In the genomic region with DNA sequence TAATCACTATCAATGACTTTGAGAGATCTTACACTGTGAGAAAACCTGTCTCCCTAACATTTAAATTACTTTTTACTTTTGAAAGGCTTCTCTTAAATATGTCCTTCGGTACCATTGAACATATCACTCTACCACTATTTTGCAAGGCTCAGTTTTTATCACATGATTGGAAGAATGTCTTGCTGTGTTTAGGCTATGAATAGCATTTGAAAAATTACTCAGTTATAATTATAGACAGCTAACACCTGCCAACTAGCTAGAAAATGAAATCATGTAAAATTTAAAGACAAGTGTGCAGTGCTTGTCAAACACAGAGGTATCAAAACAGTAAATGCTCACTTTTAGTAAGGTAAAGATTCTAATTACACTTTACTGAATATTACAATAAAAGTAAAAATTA, we compare ENCODE assay signal across 34 cellular contexts. TPM values are rescaled to one million over a fixed set of nuclear protein-coding genes. Genes with fewer than 3 reads are reported as not detected.
A peak's percentile ranks its signal among the peaks of the same experiment; 100 is the strongest.
DNase-seq lines count a peak whose midpoint lies in the region; ATAC-seq and TF ChIP-seq lines count a peak whose summit lies in the region.
"Had no signal": no experiment of that assay in that cellular context is flagged by ENCODE, and none has a peak within 500 bp of the region (broad histone marks: within the 10 kb centered on the region; RNA-seq: fewer than 3 reads in every experiment).

No MANE protein-coding gene starts in this region.

- no peaks in the 10 kb centered on the region for H4K20me1 ChIP-seq in OCI-LY7 (ENCODE audit: insufficient read depth, low read length)

- ATAC-seq in HG02678 (IDR thresholded peaks at IDR 0.05; ENCODE audit: unreplicated experiment) (peak; percentile 59), right cardiac atrium (peak; percentile 37 to 52)
- ATAC-seq: A549; activated CD8-positive, alpha-beta T cell treated with anti-CD3 and anti-CD28 coated beads, Interleukin-2, amount 10 ng/mL, durations not matched to agents 7 days and 5 days; body of pancreas; GM12878; HCT116; mucosa of descending colon had no signal

- no peaks in the 10 kb centered on the region for H3K9me3 ChIP-seq in OCI-LY7 (ENCODE audit: low read length)
- no peaks in the 10 kb centered on the region for H3K9me3 ChIP-seq in right cardiac atrium (ENCODE audit: control insufficient read depth, low read length)
- H3K9me3 ChIP-seq: A549, adrenal gland, body of pancreas, mucosa of descending colon, ovary, SJSA1, vagina had no signal

- H3K27ac ChIP-seq in OCI-LY7 (ENCODE audit: low read depth, low read length, poor library complexity, severe bottlenecking): peak overlapping the region; percentile 86
- no peak overlapping the region for H3K27ac ChIP-seq in right cardiac atrium (ENCODE audit: low read length)
- H3K27ac ChIP-seq: A549, adrenal gland, body of pancreas, hepatocyte, ovary, SJSA1, vagina, WERI-Rb-1 had no signal

- no TSS peak for BruUV-seq in OCI-LY7 (replicated peaks; lab: Mats Ljungman, UMichigan)

- CTCF ChIA-PET in OCI-LY7 (lab: Charles Lee; ENCODE audit: unreplicated experiment): no interaction called here

- H3K27me3 ChIP-seq in right cardiac atrium (ENCODE audit: control insufficient read depth, insufficient read depth): no peaks in the 10 kb centered on the region
- H3K27me3 ChIP-seq: adrenal gland, body of pancreas, hepatocyte, ovary, SJSA1, vagina had no signal

- TF ChIP-seq CTCF in OCI-LY7 (conservative IDR thresholded peaks at IDR 0.05; ENCODE audit: low read length): no peak

- peak overlapping the region; percentile 5; the same call in 1 of the 2 replicates for H2AFZ ChIP-seq in OCI-LY7 (ENCODE audit: low read length)
- H2AFZ ChIP-seq: hepatocyte had no signal

- H3K4me2 ChIP-seq in OCI-LY7 (ENCODE audit: low read length): peak overlapping the region; percentile 48
- H3K4me2 ChIP-seq: A549, hepatocyte had no signal

- WGBS in right cardiac atrium: 63% methylated on average over 1 of the region's 1 CpG

- peaks cover 88% of the 10 kb centered on the region; the same call in 1 of the 2 replicates for H3K79me2 ChIP-seq in OCI-LY7 (ENCODE audit: insufficient read depth, low read depth, low read length)

- H3K9me2 ChIP-seq in OCI-LY7 (ENCODE audit: insufficient read depth, low read length): no peaks in the 10 kb centered on the region

- H3K4me1 ChIP-seq in OCI-LY7 (ENCODE audit: insufficient read depth, low read length, poor library complexity, severe bottlenecking) (peaks cover 80% of the 10 kb centered on the region), right cardiac atrium (ENCODE audit: control insufficient read depth, insufficient read depth, low read length) (peaks cover 7% of the 10 kb centered on the region)
- H3K4me1 ChIP-seq: A549, body of pancreas, SJSA1 had no signal

- no peaks in the 10 kb centered on the region for H3K36me3 ChIP-seq in OCI-LY7 (ENCODE audit: insufficient read depth, low read length)
- H3K36me3 ChIP-seq: adrenal gland, ovary, SJSA1, WERI-Rb-1 had no signal

- POLR2A ChIA-PET in OCI-LY7 (lab: Charles Lee): interaction anchor here (0.8 to 4.3 kb wide), 3 partner anchors 9 to 179 kb away, joined by 3 to 44 read pairs (median 4); a partner anchor contains a TSS

- intact Hi-C loops in OCI-LY7 (cut with micrococcal nuclease; ENCODE audit: unreplicated experiment): loop anchor here (2.0 kb wide), 1 partner anchor 299 kb away; a partner anchor contains a TSS
- intact Hi-C loops in right cardiac atrium (cut with DNase I): no loop called here

- H3K4me3 ChIP-seq in OCI-LY7 (ENCODE audit: low read depth, low read length, poor library complexity, severe bottlenecking) (peak overlapping the region; percentile 35), right cardiac atrium (ENCODE audit: low read length) (no peak overlapping the region)
- H3K4me3 ChIP-seq: A549, adrenal gland, body of pancreas, GM12878, hepatocyte, lung, mucosa of descending colon, ovary, SJSA1, vagina had no signal

- DNase-seq in COR-L47 (lab: John Stamatoyannopoulos, UW): peak; percentile 5
- DNase-seq in OCI-LY7 (ENCODE audit: low spot score): peak; percentile 52
- no peak for DNase-seq in right cardiac atrium
- no peak for DNase-seq in DMS79 (lab: John Stamatoyannopoulos, UW)
- no peak for DNase-seq in DMS153 (lab: John Stamatoyannopoulos, UW)
- DNase-seq in hepatic stellate cell (ENCODE audit: low spot score): no peak
- no peak for DNase-seq in GF-D8 (lab: John Stamatoyannopoulos, UW)
- DNase-seq: activated CD4-positive, alpha-beta T cell treated with anti-CD3 and anti-CD28 coated beads for 4 hours; activated CD8-positive, alpha-beta T cell treated with anti-CD3 and anti-CD28 coated beads, Interleukin-2, amount 10 ng/mL, durations not matched to agents 7 days and 5 days; activated naive CD4-positive, alpha-beta T cell treated with anti-CD3 and anti-CD28 coated beads for 36 hours; adrenal gland; body of pancreas; CD4-positive, CD25-positive, alpha-beta regulatory T cell; EL; foreskin melanocyte; kidney glomerular epithelial cell; mucosa of descending colon; NCI-H1048; NCI-H1930; NCI-H524 treated with DMSO at 0.1 percent for 48 hours; ovary; retina; stimulated activated CD4-positive, alpha-beta T cell treated with anti-CD3 and anti-CD28 coated beads, Interleukin-1b, Interleukin-23, amount 100 ng/mL, for 48 hours; stimulated activated naive CD4-positive, alpha-beta T cell treated with Interleukin-2 at 50 U/mL for 16 hours; T1000; WERI-Rb-1 had no signal

RNA-seq across cellular contexts. Expression of a gene that starts 11.0 kb away (rescaled TPM):
- 7.7 and 10.8 TPM in 2 replicates for total RNA-seq in OCI-LY7 (2014; rRNA removed; shearing (Covaris generic))
- 13.8 and 14.8 TPM in 2 replicates for total RNA-seq in OCI-LY7 (2022)
- 10 to 100 TPM; 26.5 to 60.5 (median 41.2) TPM for total RNA-seq in right cardiac atrium
- polyA plus RNA-seq in right cardiac atrium: 40.8 TPM

RNA-seq across cellular contexts. Expression of a gene that starts 11.7 kb away (rescaled TPM):
- 22.7 and 26.7 TPM in 2 replicates for total RNA-seq in OCI-LY7 (2014; rRNA removed; shearing (Covaris generic))
- total RNA-seq in OCI-LY7 (2022): 22.5 and 28.2 TPM in 2 replicates
- total RNA-seq in right cardiac atrium: 10 to 100 TPM in 1 of 4 donors, 1 to 10 TPM in 3; 7.1 to 10.4 (median 9.1) TPM
- polyA plus RNA-seq in right cardiac atrium: 8.2 TPM

Comparison
In these comparisons a context has a peak if more than half of its experiments do, and no peak if none do; other contexts are left out.
1. DNase-seq: peak in COR-L47 (single experiment) and OCI-LY7 (single experiment); none in right cardiac atrium (0 of 3), DMS79 (single experiment), DMS153 (single experiment), hepatic stellate cell (single experiment) and GF-D8 (single experiment).